Comparison of ENCODE assay signal across 1 cellular context in the genomic region with DNA sequence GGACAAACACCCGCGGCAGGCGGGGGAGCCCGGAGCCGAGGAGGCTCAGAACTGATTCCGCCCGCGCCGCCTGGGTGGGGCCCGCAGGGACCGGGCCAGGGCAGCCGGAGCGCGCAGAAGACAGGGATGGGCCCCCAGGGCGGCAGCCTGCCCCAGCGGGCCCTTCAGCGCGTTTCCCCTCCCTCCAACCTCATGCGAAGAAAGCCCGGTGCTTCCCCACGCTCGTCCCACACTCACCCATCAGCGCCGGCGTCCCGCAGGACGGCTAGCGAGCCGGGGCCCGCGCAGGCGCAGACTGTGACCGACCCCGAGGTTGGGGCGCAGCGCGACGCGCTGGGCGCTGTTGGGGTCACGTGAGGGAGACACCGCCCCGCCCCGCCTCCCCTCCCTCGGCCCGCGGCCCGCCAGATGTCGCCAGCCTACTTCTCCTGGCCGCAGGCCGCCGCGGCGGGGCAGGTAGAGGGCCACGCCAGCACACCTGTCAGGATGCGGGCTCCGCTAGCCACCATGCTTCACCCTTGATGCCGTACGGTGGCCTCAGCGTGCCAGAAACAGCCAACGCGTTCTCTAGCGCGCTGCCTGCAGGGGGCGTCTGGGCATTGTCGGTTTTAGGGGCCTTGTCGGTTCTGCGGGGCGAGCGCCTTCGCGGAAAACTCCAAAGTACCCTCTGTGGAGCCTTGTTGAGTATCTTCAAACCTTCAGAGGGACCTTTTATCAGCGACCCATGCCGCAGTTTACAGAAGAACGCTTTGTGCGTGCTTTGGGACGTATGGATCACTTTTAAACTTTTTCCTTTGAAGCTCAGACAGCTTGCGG.
TF ChIP-seq lines count a peak whose summit lies in the region.

A gene with protein sequence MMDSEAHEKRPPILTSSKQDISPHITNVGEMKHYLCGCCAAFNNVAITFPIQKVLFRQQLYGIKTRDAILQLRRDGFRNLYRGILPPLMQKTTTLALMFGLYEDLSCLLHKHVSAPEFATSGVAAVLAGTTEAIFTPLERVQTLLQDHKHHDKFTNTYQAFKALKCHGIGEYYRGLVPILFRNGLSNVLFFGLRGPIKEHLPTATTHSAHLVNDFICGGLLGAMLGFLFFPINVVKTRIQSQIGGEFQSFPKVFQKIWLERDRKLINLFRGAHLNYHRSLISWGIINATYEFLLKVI (minus strand): TSS at position 297 of the 816 bp plus-strand sequence. CDS start 15,577 bp downstream, outside the sequence.

TF ChIP-seq in HepG2, 621 proteins besides CTCF, POLR2A, EP300 and RAD21 (continued from another document and continues in another):
- TF ChIP-seq, protein P1, sequence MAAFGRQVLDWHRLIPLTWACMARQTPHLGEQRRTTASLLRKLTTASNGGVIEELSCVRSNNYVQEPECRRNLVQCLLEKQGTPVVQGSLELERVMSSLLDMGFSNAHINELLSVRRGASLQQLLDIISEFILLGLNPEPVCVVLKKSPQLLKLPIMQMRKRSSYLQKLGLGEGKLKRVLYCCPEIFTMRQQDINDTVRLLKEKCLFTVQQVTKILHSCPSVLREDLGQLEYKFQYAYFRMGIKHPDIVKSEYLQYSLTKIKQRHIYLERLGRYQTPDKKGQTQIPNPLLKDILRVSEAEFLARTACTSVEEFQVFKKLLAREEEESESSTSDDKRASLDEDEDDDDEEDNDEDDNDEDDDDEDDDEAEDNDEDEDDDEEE (CRISPR knock-in tag; IDR thresholded peaks at IDR 0.05) = peak; percentile 92; the same call in 1 of the 2 replicates
- TF ChIP-seq THAP11 (CRISPR knock-in tag; IDR thresholded peaks at IDR 0.05) (peak; percentile 94), ZNF777 (CRISPR knock-in tag; IDR thresholded peaks at IDR 0.05) (peak; percentile 74), ZFYVE20 (CRISPR knock-in tag; IDR thresholded peaks at IDR 0.05; ENCODE audit: borderline replicate concordance, low read depth) (no peak), CHD2 (IDR thresholded peaks at IDR 0.05; ENCODE audit: low read depth, low read length) (no peak), ZNF570 (CRISPR knock-in tag; IDR thresholded peaks at IDR 0.05; ENCODE audit: borderline replicate concordance) (no peak), ZNF34 (CRISPR knock-in tag; IDR thresholded peaks at IDR 0.05; ENCODE audit: borderline replicate concordance) (peak; percentile 14; the same call in 1 of the 2 replicates), NKX3-1 (CRISPR knock-in tag; IDR thresholded peaks at IDR 0.05) (no peak), PRPF4 (IDR thresholded peaks at IDR 0.05; ENCODE audit: low read depth, low read length, poor library complexity, severe bottlenecking) (no peak), RXRA (CRISPR knock-in tag; IDR thresholded peaks at IDR 0.05) (peak; percentile 74), KMT2B (CRISPR knock-in tag; IDR thresholded peaks at IDR 0.05) (peak; percentile 91), ZBTB42 (CRISPR knock-in tag; IDR thresholded peaks at IDR 0.05) (peak; percentile 89; the same call in 1 of the 2 replicates), SALL1 (CRISPR knock-in tag; IDR thresholded peaks at IDR 0.05) (peak; percentile 91), ZNF549 (CRISPR knock-in tag; IDR thresholded peaks at IDR 0.05) (no peak), YEATS2 (CRISPR knock-in tag; IDR thresholded peaks at IDR 0.05; ENCODE audit: borderline replicate concordance) (peak; percentile 93), KAT7 (CRISPR knock-in tag; IDR thresholded peaks at IDR 0.05; ENCODE audit: borderline replicate concordance) (peak; percentile 85), SMC3 (IDR thresholded peaks at IDR 0.05; ENCODE audit: low read length) (peak; percentile 17; the same call in 1 of the 2 replicates), ZNF629 (CRISPR knock-in tag; conservative IDR thresholded peaks at IDR 0.05) (no peak), ZNF451 (CRISPR knock-in tag; IDR thresholded peaks at IDR 0.05) (peak; percentile 52), ZKSCAN8 (CRISPR knock-in tag; IDR thresholded peaks at IDR 0.05; ENCODE audit: borderline replicate concordance) (peak; percentile 73), MAFG (CRISPR knock-in tag; IDR thresholded peaks at IDR 0.05) (no peak), ZNF350 (CRISPR knock-in tag; IDR thresholded peaks at IDR 0.05; ENCODE audit: borderline replicate concordance, low read depth) (peak; percentile 88), AKAP8 (CRISPR knock-in tag; IDR thresholded peaks at IDR 0.05) (0 out of 2 replicates have a peak, but pooled peaks have one; percentile 58), NCOA2 (CRISPR knock-in tag; IDR thresholded peaks at IDR 0.05) (peak; percentile 70), GTF3A (CRISPR knock-in tag; conservative IDR thresholded peaks at IDR 0.05) (0 out of 2 replicates have a peak, but pooled peaks have one; percentile 72), ZNF446 (CRISPR knock-in tag; IDR thresholded peaks at IDR 0.05) (no peak), ZBTB21 (CRISPR knock-in tag; IDR thresholded peaks at IDR 0.05) (no peak; the same call in 1 of the 2 replicates), NR2C2 (CRISPR knock-in tag; IDR thresholded peaks at IDR 0.05; ENCODE audit: borderline replicate concordance) (peak; percentile 93), RBFOX2 (IDR thresholded peaks at IDR 0.05; ENCODE audit: low read depth, low read length) (peak; percentile 92), TAF15 (IDR thresholded peaks at IDR 0.05; ENCODE audit: low read depth, low read length, poor library complexity, severe bottlenecking) (peak; percentile 61), ZFY (CRISPR knock-in tag; IDR thresholded peaks at IDR 0.05) (peak; percentile 93), ZNF329 (CRISPR knock-in tag; IDR thresholded peaks at IDR 0.05; ENCODE audit: low read depth) (no peak), MED8 (CRISPR knock-in tag; IDR thresholded peaks at IDR 0.05; ENCODE audit: insufficient replicate concordance) (no peak), GZF1 (CRISPR knock-in tag; IDR thresholded peaks at IDR 0.05) (no peak), TEAD3 (CRISPR knock-in tag; optimal IDR thresholded peaks at IDR 0.05; ENCODE audit: borderline replicate concordance) (peak; percentile 65), KDM5A (IDR thresholded peaks at IDR 0.05; ENCODE audit: borderline replicate concordance, low read length) (peak; percentile 86), CCDC6 (CRISPR knock-in tag; IDR thresholded peaks at IDR 0.05) (peak; percentile 98), KDM1A (CRISPR knock-in tag; IDR thresholded peaks at IDR 0.05) (peak; percentile 90; the same call in 1 of the 2 replicates), ZNF614 (CRISPR knock-in tag; IDR thresholded peaks at IDR 0.05; ENCODE audit: borderline replicate concordance) (peak; percentile 90; the same call in 1 of the 2 replicates), ZNF317 (CRISPR knock-in tag; IDR thresholded peaks at IDR 0.05) (peak; percentile 55; the same call in 1 of the 2 replicates), REXO4 (CRISPR knock-in tag; IDR thresholded peaks at IDR 0.05; ENCODE audit: borderline replicate concordance) (peak; percentile 8; the same call in 1 of the 2 replicates), ZSCAN12 (CRISPR knock-in tag; IDR thresholded peaks at IDR 0.05) (no peak), ZNF3 (CRISPR knock-in tag; IDR thresholded peaks at IDR 0.05) (no peak)
- TF ChIP-seq, protein P2, sequence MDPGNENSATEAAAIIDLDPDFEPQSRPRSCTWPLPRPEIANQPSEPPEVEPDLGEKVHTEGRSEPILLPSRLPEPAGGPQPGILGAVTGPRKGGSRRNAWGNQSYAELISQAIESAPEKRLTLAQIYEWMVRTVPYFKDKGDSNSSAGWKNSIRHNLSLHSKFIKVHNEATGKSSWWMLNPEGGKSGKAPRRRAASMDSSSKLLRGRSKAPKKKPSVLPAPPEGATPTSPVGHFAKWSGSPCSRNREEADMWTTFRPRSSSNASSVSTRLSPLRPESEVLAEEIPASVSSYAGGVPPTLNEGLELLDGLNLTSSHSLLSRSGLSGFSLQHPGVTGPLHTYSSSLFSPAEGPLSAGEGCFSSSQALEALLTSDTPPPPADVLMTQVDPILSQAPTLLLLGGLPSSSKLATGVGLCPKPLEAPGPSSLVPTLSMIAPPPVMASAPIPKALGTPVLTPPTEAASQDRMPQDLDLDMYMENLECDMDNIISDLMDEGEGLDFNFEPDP (CRISPR knock-in tag; conservative IDR thresholded peaks at IDR 0.05) = no peak
- TF ChIP-seq, protein P3, sequence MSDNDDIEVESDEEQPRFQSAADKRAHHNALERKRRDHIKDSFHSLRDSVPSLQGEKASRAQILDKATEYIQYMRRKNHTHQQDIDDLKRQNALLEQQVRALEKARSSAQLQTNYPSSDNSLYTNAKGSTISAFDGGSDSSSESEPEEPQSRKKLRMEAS (IDR thresholded peaks at IDR 0.05) = peak; percentile 97
- TF ChIP-seq, protein P4, sequence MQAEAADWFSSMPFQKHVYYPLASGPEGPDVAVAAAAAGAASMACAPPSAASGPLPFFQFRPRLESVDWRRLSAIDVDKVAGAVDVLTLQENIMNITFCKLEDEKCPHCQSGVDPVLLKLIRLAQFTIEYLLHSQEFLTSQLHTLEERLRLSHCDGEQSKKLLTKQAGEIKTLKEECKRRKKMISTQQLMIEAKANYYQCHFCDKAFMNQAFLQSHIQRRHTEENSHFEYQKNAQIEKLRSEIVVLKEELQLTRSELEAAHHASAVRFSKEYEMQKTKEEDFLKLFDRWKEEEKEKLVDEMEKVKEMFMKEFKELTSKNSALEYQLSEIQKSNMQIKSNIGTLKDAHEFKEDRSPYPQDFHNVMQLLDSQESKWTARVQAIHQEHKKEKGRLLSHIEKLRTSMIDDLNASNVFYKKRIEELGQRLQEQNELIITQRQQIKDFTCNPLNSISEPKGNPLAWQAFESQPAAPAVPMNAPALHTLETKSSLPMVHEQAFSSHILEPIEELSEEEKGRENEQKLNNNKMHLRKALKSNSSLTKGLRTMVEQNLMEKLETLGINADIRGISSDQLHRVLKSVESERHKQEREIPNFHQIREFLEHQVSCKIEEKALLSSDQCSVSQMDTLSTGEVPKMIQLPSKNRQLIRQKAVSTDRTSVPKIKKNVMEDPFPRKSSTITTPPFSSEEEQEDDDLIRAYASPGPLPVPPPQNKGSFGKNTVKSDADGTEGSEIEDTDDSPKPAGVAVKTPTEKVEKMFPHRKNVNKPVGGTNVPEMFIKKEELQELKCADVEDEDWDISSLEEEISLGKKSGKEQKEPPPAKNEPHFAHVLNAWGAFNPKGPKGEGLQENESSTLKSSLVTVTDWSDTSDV (CRISPR knock-in tag; IDR thresholded peaks at IDR 0.05) = no peak
- TF ChIP-seq, protein P5, sequence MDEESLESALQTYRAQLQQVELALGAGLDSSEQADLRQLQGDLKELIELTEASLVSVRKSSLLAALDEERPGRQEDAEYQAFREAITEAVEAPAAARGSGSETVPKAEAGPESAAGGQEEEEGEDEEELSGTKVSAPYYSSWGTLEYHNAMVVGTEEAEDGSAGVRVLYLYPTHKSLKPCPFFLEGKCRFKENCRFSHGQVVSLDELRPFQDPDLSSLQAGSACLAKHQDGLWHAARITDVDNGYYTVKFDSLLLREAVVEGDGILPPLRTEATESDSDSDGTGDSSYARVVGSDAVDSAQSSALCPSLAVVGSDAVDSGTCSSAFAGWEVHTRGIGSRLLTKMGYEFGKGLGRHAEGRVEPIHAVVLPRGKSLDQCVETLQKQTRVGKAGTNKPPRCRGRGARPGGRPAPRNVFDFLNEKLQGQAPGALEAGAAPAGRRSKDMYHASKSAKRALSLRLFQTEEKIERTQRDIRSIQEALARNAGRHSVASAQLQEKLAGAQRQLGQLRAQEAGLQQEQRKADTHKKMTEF (CRISPR knock-in tag; IDR thresholded peaks at IDR 0.05) = peak; percentile 97
- TF ChIP-seq, protein P6, sequence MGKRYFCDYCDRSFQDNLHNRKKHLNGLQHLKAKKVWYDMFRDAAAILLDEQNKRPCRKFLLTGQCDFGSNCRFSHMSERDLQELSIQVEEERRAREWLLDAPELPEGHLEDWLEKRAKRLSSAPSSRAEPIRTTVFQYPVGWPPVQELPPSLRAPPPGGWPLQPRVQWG (CRISPR knock-in tag; IDR thresholded peaks at IDR 0.05; ENCODE audit: borderline replicate concordance, low read depth) = no peak
- TF ChIP-seq, protein P7, sequence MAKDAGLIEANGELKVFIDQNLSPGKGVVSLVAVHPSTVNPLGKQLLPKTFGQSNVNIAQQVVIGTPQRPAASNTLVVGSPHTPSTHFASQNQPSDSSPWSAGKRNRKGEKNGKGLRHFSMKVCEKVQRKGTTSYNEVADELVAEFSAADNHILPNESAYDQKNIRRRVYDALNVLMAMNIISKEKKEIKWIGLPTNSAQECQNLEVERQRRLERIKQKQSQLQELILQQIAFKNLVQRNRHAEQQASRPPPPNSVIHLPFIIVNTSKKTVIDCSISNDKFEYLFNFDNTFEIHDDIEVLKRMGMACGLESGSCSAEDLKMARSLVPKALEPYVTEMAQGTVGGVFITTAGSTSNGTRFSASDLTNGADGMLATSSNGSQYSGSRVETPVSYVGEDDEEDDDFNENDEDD (CRISPR knock-in tag; IDR thresholded peaks at IDR 0.05; ENCODE audit: borderline replicate concordance) = peak; percentile 86
- TF ChIP-seq, protein P8, sequence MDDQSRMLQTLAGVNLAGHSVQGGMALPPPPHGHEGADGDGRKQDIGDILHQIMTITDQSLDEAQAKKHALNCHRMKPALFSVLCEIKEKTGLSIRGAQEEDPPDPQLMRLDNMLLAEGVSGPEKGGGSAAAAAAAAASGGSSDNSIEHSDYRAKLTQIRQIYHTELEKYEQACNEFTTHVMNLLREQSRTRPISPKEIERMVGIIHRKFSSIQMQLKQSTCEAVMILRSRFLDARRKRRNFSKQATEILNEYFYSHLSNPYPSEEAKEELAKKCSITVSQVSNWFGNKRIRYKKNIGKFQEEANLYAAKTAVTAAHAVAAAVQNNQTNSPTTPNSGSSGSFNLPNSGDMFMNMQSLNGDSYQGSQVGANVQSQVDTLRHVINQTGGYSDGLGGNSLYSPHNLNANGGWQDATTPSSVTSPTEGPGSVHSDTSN (CRISPR knock-in tag; IDR thresholded peaks at IDR 0.05; ENCODE audit: borderline replicate concordance) = no peak
- TF ChIP-seq, protein P9, sequence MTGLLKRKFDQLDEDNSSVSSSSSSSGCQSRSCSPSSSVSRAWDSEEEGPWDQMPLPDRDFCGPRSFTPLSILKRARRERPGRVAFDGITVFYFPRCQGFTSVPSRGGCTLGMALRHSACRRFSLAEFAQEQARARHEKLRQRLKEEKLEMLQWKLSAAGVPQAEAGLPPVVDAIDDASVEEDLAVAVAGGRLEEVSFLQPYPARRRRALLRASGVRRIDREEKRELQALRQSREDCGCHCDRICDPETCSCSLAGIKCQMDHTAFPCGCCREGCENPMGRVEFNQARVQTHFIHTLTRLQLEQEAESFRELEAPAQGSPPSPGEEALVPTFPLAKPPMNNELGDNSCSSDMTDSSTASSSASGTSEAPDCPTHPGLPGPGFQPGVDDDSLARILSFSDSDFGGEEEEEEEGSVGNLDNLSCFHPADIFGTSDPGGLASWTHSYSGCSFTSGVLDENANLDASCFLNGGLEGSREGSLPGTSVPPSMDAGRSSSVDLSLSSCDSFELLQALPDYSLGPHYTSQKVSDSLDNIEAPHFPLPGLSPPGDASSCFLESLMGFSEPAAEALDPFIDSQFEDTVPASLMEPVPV (CRISPR knock-in tag; IDR thresholded peaks at IDR 0.05) = peak; percentile 96; the same call in 1 of the 2 replicates
